1 cellular context compared by ENCODE assay signal in the genomic region with DNA sequence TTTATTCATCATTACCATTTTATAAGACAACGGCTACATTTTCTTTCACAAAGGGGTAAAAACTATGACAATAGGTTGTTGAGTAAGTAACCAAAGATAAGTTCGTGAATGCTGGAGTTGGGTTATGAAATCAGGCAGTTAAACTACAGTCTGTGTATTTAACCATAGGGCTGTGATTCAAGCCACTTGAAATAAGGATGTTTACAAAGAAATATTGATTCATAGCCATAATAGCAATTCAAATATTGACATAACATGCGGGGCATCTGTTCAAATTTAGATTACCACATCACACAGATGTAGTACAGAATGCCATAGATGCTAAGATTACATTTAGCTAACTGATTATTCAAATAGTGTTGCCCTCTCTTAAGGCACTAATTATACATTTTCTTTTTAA.
A peak's percentile ranks its signal among the peaks of the same experiment; 100 is the strongest.
TF ChIP-seq lines count a peak whose summit lies in the region.

No MANE protein-coding gene starts in this region.

TF ChIP-seq in HepG2, 621 proteins besides CTCF, POLR2A, EP300 and RAD21 (continued from another document and continues in another):
- TF ChIP-seq ZNF878 (CRISPR knock-in tag; IDR thresholded peaks at IDR 0.05), result no peak
- TF ChIP-seq, protein P1, sequence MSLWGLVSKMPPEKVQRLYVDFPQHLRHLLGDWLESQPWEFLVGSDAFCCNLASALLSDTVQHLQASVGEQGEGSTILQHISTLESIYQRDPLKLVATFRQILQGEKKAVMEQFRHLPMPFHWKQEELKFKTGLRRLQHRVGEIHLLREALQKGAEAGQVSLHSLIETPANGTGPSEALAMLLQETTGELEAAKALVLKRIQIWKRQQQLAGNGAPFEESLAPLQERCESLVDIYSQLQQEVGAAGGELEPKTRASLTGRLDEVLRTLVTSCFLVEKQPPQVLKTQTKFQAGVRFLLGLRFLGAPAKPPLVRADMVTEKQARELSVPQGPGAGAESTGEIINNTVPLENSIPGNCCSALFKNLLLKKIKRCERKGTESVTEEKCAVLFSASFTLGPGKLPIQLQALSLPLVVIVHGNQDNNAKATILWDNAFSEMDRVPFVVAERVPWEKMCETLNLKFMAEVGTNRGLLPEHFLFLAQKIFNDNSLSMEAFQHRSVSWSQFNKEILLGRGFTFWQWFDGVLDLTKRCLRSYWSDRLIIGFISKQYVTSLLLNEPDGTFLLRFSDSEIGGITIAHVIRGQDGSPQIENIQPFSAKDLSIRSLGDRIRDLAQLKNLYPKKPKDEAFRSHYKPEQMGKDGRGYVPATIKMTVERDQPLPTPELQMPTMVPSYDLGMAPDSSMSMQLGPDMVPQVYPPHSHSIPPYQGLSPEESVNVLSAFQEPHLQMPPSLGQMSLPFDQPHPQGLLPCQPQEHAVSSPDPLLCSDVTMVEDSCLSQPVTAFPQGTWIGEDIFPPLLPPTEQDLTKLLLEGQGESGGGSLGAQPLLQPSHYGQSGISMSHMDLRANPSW (CRISPR knock-in tag; IDR thresholded peaks at IDR 0.05; ENCODE audit: borderline replicate concordance), result no peak
- TF ChIP-seq, protein P2, sequence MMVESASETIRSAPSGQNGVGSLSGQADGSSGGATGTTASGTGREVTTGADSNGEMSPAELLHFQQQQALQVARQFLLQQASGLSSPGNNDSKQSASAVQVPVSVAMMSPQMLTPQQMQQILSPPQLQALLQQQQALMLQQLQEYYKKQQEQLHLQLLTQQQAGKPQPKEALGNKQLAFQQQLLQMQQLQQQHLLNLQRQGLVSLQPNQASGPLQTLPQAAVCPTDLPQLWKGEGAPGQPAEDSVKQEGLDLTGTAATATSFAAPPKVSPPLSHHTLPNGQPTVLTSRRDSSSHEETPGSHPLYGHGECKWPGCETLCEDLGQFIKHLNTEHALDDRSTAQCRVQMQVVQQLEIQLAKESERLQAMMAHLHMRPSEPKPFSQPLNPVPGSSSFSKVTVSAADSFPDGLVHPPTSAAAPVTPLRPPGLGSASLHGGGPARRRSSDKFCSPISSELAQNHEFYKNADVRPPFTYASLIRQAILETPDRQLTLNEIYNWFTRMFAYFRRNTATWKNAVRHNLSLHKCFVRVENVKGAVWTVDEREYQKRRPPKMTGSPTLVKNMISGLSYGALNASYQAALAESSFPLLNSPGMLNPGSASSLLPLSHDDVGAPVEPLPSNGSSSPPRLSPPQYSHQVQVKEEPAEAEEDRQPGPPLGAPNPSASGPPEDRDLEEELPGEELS (CRISPR knock-in tag; IDR thresholded peaks at IDR 0.05), result no peak
- TF ChIP-seq, protein P3, sequence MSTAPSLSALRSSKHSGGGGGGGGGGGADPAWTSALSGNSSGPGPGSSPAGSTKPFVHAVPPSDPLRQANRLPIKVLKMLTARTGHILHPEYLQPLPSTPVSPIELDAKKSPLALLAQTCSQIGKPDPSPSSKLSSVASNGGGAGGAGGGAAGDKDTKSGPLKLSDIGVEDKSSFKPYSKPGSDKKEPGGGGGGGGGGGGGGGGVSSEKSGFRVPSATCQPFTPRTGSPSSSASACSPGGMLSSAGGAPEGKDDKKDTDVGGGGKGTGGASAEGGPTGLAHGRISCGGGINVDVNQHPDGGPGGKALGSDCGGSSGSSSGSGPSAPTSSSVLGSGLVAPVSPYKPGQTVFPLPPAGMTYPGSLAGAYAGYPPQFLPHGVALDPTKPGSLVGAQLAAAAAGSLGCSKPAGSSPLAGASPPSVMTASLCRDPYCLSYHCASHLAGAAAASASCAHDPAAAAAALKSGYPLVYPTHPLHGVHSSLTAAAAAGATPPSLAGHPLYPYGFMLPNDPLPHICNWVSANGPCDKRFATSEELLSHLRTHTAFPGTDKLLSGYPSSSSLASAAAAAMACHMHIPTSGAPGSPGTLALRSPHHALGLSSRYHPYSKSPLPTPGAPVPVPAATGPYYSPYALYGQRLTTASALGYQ (CRISPR knock-in tag; IDR thresholded peaks at IDR 0.05), result peak; percentile 73; the same call in 1 of the 2 replicates
- TF ChIP-seq, protein P4, sequence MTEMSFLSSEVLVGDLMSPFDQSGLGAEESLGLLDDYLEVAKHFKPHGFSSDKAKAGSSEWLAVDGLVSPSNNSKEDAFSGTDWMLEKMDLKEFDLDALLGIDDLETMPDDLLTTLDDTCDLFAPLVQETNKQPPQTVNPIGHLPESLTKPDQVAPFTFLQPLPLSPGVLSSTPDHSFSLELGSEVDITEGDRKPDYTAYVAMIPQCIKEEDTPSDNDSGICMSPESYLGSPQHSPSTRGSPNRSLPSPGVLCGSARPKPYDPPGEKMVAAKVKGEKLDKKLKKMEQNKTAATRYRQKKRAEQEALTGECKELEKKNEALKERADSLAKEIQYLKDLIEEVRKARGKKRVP (CRISPR knock-in tag; IDR thresholded peaks at IDR 0.05), result peak in 1 of 2 experiments; percentile 38; a peak in 1 of 4 replicates
- TF ChIP-seq DNMT3B (CRISPR knock-in tag; conservative IDR thresholded peaks at IDR 0.05), result no peak
- TF ChIP-seq MED8 (CRISPR knock-in tag; IDR thresholded peaks at IDR 0.05; ENCODE audit: insufficient replicate concordance), result no peak
- TF ChIP-seq, protein P5, sequence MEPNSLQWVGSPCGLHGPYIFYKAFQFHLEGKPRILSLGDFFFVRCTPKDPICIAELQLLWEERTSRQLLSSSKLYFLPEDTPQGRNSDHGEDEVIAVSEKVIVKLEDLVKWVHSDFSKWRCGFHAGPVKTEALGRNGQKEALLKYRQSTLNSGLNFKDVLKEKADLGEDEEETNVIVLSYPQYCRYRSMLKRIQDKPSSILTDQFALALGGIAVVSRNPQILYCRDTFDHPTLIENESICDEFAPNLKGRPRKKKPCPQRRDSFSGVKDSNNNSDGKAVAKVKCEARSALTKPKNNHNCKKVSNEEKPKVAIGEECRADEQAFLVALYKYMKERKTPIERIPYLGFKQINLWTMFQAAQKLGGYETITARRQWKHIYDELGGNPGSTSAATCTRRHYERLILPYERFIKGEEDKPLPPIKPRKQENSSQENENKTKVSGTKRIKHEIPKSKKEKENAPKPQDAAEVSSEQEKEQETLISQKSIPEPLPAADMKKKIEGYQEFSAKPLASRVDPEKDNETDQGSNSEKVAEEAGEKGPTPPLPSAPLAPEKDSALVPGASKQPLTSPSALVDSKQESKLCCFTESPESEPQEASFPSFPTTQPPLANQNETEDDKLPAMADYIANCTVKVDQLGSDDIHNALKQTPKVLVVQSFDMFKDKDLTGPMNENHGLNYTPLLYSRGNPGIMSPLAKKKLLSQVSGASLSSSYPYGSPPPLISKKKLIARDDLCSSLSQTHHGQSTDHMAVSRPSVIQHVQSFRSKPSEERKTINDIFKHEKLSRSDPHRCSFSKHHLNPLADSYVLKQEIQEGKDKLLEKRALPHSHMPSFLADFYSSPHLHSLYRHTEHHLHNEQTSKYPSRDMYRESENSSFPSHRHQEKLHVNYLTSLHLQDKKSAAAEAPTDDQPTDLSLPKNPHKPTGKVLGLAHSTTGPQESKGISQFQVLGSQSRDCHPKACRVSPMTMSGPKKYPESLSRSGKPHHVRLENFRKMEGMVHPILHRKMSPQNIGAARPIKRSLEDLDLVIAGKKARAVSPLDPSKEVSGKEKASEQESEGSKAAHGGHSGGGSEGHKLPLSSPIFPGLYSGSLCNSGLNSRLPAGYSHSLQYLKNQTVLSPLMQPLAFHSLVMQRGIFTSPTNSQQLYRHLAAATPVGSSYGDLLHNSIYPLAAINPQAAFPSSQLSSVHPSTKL (CRISPR knock-in tag; IDR thresholded peaks at IDR 0.05), result peak; percentile 90
- no peak for TF ChIP-seq KLF6 (CRISPR knock-in tag; IDR thresholded peaks at IDR 0.05)
- TF ChIP-seq ZNF136 (CRISPR knock-in tag; IDR thresholded peaks at IDR 0.05; ENCODE audit: low read depth), result no peak
- TF ChIP-seq, protein P6, sequence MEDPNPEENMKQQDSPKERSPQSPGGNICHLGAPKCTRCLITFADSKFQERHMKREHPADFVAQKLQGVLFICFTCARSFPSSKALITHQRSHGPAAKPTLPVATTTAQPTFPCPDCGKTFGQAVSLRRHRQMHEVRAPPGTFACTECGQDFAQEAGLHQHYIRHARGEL (CRISPR knock-in tag; IDR thresholded peaks at IDR 0.05), result no peak
- no peak for TF ChIP-seq HES4 (CRISPR knock-in tag; IDR thresholded peaks at IDR 0.05; ENCODE audit: borderline replicate concordance)
- no peak for TF ChIP-seq XRCC5 (optimal IDR thresholded peaks at IDR 0.05; ENCODE audit: low read length)
- peak; percentile 68; the same call in 1 of the 2 replicates for TF ChIP-seq NKX3-1 (CRISPR knock-in tag; IDR thresholded peaks at IDR 0.05)
- no peak for TF ChIP-seq RBFOX2 (IDR thresholded peaks at IDR 0.05; ENCODE audit: low read depth, low read length)
- peak; percentile 59 for TF ChIP-seq HDAC2 (CRISPR knock-in tag; IDR thresholded peaks at IDR 0.05)
- no peak for TF ChIP-seq ATF7-NPFF (CRISPR knock-in tag; IDR thresholded peaks at IDR 0.05; ENCODE audit: low read depth)
- TF ChIP-seq POGZ (CRISPR knock-in tag; IDR thresholded peaks at IDR 0.05), result no peak
- TF ChIP-seq ZFP36 (IDR thresholded peaks at IDR 0.05; ENCODE audit: borderline replicate concordance, low read depth, low read length, partially characterized antibody), result peak; percentile 55
- TF ChIP-seq, protein P7, sequence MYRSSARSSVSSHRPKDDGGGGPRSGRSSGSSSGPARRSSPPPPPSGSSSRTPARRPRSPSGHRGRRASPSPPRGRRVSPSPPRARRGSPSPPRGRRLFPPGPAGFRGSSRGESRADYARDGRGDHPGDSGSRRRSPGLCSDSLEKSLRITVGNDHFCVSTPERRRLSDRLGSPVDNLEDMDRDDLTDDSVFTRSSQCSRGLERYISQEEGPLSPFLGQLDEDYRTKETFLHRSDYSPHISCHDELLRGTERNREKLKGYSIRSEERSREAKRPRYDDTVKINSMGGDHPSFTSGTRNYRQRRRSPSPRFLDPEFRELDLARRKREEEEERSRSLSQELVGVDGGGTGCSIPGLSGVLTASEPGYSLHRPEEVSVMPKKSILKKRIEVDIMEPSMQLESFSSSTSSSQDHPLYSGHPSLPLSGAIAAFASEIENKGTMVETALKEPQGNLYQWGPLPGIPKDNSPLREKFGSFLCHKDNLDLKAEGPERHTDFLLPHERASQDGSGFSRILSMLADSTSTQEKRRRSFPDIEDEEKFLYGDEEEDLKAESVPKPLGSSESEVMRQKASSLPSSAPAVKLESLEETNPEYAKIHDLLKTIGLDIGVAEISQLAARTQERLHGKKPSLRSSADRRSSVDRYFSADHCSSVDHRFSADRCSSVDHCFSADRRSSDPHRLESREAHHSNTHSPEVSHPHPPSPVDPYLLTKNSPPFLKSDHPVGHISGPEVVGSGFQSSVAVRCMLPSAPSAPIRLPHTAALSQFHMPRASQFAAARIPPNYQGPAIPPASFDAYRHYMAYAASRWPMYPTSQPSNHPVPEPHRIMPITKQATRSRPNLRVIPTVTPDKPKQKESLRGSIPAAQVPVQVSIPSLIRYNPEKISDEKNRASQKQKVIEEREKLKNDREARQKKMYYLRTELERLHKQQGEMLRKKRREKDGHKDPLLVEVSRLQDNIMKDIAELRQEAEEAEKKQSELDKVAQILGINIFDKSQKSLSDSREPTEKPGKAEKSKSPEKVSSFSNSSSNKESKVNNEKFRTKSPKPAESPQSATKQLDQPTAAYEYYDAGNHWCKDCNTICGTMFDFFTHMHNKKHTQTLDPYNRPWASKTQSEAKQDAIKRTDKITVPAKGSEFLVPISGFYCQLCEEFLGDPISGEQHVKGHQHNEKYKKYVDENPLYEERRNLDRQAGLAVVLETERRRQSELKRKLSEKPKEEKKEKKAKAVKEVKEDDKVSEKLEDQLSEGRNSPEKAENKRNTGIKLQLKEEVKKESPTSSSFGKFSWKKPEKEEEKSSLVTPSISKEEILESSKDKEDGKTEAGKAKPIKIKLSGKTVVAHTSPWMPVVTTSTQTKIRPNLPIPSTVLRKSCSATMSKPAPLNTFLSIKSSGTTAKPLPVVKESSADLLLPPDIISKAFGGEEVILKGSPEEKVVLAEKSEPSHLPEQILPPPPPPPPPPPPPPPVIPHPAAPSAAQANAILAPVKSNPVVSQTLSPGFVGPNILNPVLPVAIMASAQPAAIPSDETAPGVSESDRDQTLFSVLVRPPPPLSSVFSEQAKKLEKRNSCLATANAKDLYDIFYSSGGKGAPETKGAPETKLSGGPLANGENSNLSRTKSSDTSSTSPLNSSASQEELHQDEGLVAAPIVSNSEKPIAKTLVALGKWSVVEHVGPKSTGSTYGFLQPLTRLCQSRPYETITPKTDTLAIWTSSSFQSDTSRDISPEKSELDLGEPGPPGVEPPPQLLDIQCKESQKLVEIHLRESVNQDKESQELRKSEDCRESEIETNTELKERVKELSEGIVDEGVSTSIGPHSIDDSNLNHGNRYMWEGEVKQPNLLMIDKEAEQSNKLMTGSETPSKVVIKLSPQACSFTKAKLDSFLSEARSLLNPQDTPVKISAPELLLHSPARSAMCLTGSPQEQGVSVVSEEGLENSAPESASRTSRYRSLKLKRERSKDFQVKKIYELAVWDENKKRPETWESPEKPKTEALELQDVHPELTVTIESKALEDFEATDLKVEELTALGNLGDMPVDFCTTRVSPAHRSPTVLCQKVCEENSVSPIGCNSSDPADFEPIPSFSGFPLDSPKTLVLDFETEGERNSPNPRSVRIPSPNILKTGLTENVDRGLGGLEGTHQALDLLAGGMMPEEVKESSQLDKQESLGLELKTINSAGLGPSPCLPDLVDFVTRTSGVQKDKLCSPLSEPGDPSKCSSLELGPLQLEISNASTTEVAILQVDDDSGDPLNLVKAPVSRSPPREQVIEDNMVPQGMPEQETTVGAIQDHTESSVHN (CRISPR knock-in tag; IDR thresholded peaks at IDR 0.05), result no peak
- no peak for TF ChIP-seq SIN3B (IDR thresholded peaks at IDR 0.05; ENCODE audit: low read length)
- no peak for TF ChIP-seq ZIK1 (CRISPR knock-in tag; IDR thresholded peaks at IDR 0.05; ENCODE audit: borderline replicate concordance, low read depth)
- no peak for TF ChIP-seq BRD4 (CRISPR knock-in tag; IDR thresholded peaks at IDR 0.05)
- 0 out of 2 replicates have a peak, but pooled peaks have one; percentile 49 for TF ChIP-seq MIXL1 (CRISPR knock-in tag; IDR thresholded peaks at IDR 0.05)
- no peak for TF ChIP-seq ZNF768 (CRISPR knock-in tag; IDR thresholded peaks at IDR 0.05)
- TF ChIP-seq, protein P8, sequence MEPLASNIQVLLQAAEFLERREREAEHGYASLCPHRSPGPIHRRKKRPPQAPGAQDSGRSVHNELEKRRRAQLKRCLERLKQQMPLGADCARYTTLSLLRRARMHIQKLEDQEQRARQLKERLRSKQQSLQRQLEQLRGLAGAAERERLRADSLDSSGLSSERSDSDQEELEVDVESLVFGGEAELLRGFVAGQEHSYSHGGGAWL (CRISPR knock-in tag; IDR thresholded peaks at IDR 0.05), result no peak
- TF ChIP-seq, protein P9, sequence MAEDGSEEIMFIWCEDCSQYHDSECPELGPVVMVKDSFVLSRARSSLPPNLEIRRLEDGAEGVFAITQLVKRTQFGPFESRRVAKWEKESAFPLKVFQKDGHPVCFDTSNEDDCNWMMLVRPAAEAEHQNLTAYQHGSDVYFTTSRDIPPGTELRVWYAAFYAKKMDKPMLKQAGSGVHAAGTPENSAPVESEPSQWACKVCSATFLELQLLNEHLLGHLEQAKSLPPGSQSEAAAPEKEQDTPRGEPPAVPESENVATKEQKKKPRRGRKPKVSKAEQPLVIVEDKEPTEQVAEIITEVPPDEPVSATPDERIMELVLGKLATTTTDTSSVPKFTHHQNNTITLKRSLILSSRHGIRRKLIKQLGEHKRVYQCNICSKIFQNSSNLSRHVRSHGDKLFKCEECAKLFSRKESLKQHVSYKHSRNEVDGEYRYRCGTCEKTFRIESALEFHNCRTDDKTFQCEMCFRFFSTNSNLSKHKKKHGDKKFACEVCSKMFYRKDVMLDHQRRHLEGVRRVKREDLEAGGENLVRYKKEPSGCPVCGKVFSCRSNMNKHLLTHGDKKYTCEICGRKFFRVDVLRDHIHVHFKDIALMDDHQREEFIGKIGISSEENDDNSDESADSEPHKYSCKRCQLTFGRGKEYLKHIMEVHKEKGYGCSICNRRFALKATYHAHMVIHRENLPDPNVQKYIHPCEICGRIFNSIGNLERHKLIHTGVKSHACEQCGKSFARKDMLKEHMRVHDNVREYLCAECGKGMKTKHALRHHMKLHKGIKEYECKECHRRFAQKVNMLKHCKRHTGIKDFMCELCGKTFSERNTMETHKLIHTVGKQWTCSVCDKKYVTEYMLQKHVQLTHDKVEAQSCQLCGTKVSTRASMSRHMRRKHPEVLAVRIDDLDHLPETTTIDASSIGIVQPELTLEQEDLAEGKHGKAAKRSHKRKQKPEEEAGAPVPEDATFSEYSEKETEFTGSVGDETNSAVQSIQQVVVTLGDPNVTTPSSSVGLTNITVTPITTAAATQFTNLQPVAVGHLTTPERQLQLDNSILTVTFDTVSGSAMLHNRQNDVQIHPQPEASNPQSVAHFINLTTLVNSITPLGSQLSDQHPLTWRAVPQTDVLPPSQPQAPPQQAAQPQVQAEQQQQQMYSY (CRISPR knock-in tag; IDR thresholded peaks at IDR 0.05), result no peak
